12 cellular contexts compared by ENCODE assay signal in the genomic region with DNA sequence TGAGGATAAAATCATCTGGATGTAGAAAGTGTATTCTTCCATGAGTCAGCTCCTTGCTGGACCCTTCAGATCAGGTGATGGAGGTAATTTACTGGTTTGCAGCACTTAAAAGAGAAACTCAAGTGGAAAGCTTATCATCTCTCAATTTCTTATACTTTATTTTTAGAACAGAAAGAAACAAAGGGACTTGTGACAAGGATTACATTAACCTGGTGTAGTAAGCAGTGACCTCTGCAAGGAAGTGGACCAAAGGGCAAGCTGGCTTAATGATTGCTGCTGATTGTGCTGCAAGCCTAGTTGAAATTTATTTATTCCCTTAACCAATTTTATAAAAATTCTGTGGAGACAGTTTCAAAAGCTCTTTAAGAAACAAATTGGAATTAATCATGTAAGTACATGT.
"Had no signal": no experiment of that assay in that cellular context is flagged by ENCODE, and none has a peak within 500 bp of the region (broad histone marks: within the 10 kb centered on the region; RNA-seq: fewer than 3 reads in every experiment).

No MANE protein-coding gene starts in this region.

- DNase-seq: activated CD4-positive, alpha-beta T cell treated with anti-CD3 and anti-CD28 coated beads for 1 hour; activated gamma-delta T cell; effector memory CD8-positive, alpha-beta T cell; foreskin keratinocyte; hippocampal formation; left colon; sigmoid colon; stimulated activated naive B cell treated with anti-CD40 and anti-IgM and Interleukin-4, amounts not matched to agents 10 μg/mL and 1 μg/mL and 100 μg/mL, for 72 hours had no signal

- H3K4me1 ChIP-seq: foreskin keratinocyte, prostate gland, sigmoid colon had no signal

- H3K27ac Mint-ChIP-seq: activated naive CD4-positive, alpha-beta T cell treated with anti-CD3 and anti-CD28 coated beads, Interleukin-2, amount 50 U/mL, for 24 hours; effector memory CD8-positive, alpha-beta T cell; stimulated activated naive B cell treated with anti-CD40 and anti-IgM and Interleukin-4, amounts not matched to agents 10 μg/mL and 1 μg/mL and 100 μg/mL, for 72 hours had no signal

- ATAC-seq: effector memory CD8-positive, alpha-beta T cell; foreskin keratinocyte; left colon; stimulated activated naive B cell treated with anti-CD40 and anti-IgM and Interleukin-4, amounts not matched to agents 10 μg/mL and 1 μg/mL and 100 μg/mL, for 72 hours had no signal

- H3K4me3 ChIP-seq: prostate gland, sigmoid colon had no signal

- H3K36me3 ChIP-seq: prostate gland, sigmoid colon had no signal

- H3K4me3 Mint-ChIP-seq: activated naive CD4-positive, alpha-beta T cell treated with anti-CD3 and anti-CD28 coated beads, Interleukin-2, amount 50 U/mL, for 24 hours; effector memory CD8-positive, alpha-beta T cell; neural crest cell; stimulated activated naive B cell treated with anti-CD40 and anti-IgM and Interleukin-4, amounts not matched to agents 10 μg/mL and 1 μg/mL and 100 μg/mL, for 72 hours had no signal

- H3K27me3 Mint-ChIP-seq: activated naive CD4-positive, alpha-beta T cell treated with anti-CD3 and anti-CD28 coated beads, Interleukin-2, amount 50 U/mL, for 24 hours; effector memory CD8-positive, alpha-beta T cell; stimulated activated naive B cell treated with anti-CD40 and anti-IgM and Interleukin-4, amounts not matched to agents 10 μg/mL and 1 μg/mL and 100 μg/mL, for 72 hours had no signal

- H3K36me3 Mint-ChIP-seq: activated naive CD4-positive, alpha-beta T cell treated with anti-CD3 and anti-CD28 coated beads, Interleukin-2, amount 50 U/mL, for 24 hours had no signal

- H3K9me3 ChIP-seq: prostate gland, sigmoid colon had no signal

- H3K9me3 Mint-ChIP-seq: neural crest cell had no signal

- H3K27me3 ChIP-seq: foreskin keratinocyte, sigmoid colon had no signal

- H3K27ac ChIP-seq: foreskin keratinocyte, prostate gland, sigmoid colon, VCaP had no signal

- H3K4me1 Mint-ChIP-seq: activated naive CD4-positive, alpha-beta T cell treated with anti-CD3 and anti-CD28 coated beads, Interleukin-2, amount 50 U/mL, for 24 hours had no signal
